8 cellular contexts compared by ENCODE assay signal in genomic region chr1:151399890-151400235, GRCh38. TPM values are rescaled to one million over a fixed set of nuclear protein-coding genes. Genes with fewer than 3 reads are reported as not detected.
DNase-seq lines count a peak whose midpoint lies in the region; ATAC-seq and TF ChIP-seq lines count a peak whose summit lies in the region.

No MANE protein-coding gene starts in this region.

- CTCF ChIA-PET in Calu3 (lab: Charles Lee), result interaction anchor here (0.5 to 2.6 kb wide), 7 partner anchors 15 to 140 kb away, joined by 3 to 24 read pairs (median 4); partner anchors contain the start of gene PI4KB
- CTCF ChIA-PET in activated CD8-positive, alpha-beta T cell treated with anti-CD3 and anti-CD28 coated beads for 36 hours (lab: Charles Lee), result interaction anchor here (1.0 to 1.7 kb wide), 3 partner anchors 25 to 300 kb away, joined by 3 to 6 read pairs (median 4); no protein-coding TSS in a partner anchor

- peaks cover 59% of the 10 kb centered on the region for H3K36me3 Mint-ChIP-seq in Calu3 (ENCODE audit: insufficient read depth, unreplicated experiment)
- peaks cover 37% of the 10 kb centered on the region for H3K36me3 Mint-ChIP-seq in activated CD8-positive, alpha-beta T cell treated with anti-CD3 and anti-CD28 coated beads for 36 hours (ENCODE audit: low read depth)

- H3K27ac Mint-ChIP-seq in Calu3 (ENCODE audit: unreplicated experiment), result peak overlapping the region; percentile 99
- H3K27ac Mint-ChIP-seq in activated CD8-positive, alpha-beta T cell treated with anti-CD3 and anti-CD28 coated beads for 36 hours, result peak overlapping the region; percentile 96

- peak overlapping the region; percentile 83 to 97 for H3K4me3 ChIP-seq in foreskin fibroblast (ENCODE audit: low read depth in 1 of 2, low read length in 2 of 2)

- no peaks in the 10 kb centered on the region for H3K27me3 Mint-ChIP-seq in Calu3 (ENCODE audit: unreplicated experiment)
- no peaks in the 10 kb centered on the region for H3K27me3 Mint-ChIP-seq in activated CD8-positive, alpha-beta T cell treated with anti-CD3 and anti-CD28 coated beads for 36 hours

- no TSS peak for BruUV-seq in Calu3 (replicated peaks; lab: Mats Ljungman, UMichigan)

- H3K9me3 Mint-ChIP-seq in Calu3 (ENCODE audit: low read depth, unreplicated experiment), result no peaks in the 10 kb centered on the region
- H3K9me3 Mint-ChIP-seq in activated CD8-positive, alpha-beta T cell treated with anti-CD3 and anti-CD28 coated beads for 36 hours, result no peaks in the 10 kb centered on the region

- no peak for TF ChIP-seq CTCF in Calu3 (IDR thresholded peaks at IDR 0.05; ENCODE audit: unreplicated experiment)
- TF ChIP-seq CTCF in activated CD8-positive, alpha-beta T cell treated with anti-CD3 and anti-CD28 coated beads for 36 hours (IDR thresholded peaks at IDR 0.05), result no peak
- TF ChIP-seq CTCF in foreskin fibroblast (IDR thresholded peaks at IDR 0.05; ENCODE audit: low read depth, low read length), result no peak
- TF ChIP-seq CTCF in omental fat pad (IDR thresholded peaks at IDR 0.05), result no peak
- no peak for TF ChIP-seq CTCF in GM13976 (IDR thresholded peaks at IDR 0.05; ENCODE audit: borderline replicate concordance, control extremely low read depth, extremely low read depth, insufficient read depth, missing control alignments)

- H3K4me1 Mint-ChIP-seq in Calu3 (ENCODE audit: low read depth, unreplicated experiment), result peaks cover 33% of the 10 kb centered on the region
- peaks cover 34% of the 10 kb centered on the region for H3K4me1 Mint-ChIP-seq in activated CD8-positive, alpha-beta T cell treated with anti-CD3 and anti-CD28 coated beads for 36 hours (ENCODE audit: low read depth)

- DNase-seq in Calu3, result no peak
- DNase-seq in activated CD8-positive, alpha-beta T cell treated with anti-CD3 and anti-CD28 coated beads for 36 hours, result peak; percentile 38
- DNase-seq in foreskin fibroblast, result peak; percentile 15 to 53
- no peak for DNase-seq in omental fat pad (ENCODE audit: low spot score)
- DNase-seq in Ammon's horn (ENCODE audit: low spot score), result no peak
- DNase-seq in GM13976 (ENCODE audit: low spot score), result no peak

- POLR2A ChIA-PET in activated CD8-positive, alpha-beta T cell treated with anti-CD3 and anti-CD28 coated beads for 36 hours (lab: Charles Lee), result interaction anchor here (0.6 to 2.3 kb wide), 14 partner anchors 8 to 192 kb away, joined by 3 to 11 read pairs (median 4); partner anchors contain the start of genes PI4KB and ZNF687

- ATAC-seq in HG03025 (IDR thresholded peaks at IDR 0.05; ENCODE audit: low FRiP score, unreplicated experiment), result peak; percentile 19
- peak; percentile 8 for ATAC-seq in activated CD8-positive, alpha-beta T cell treated with anti-CD3 and anti-CD28 coated beads for 36 hours
- ATAC-seq in omental fat pad (ENCODE audit: low FRiP score), result peak; percentile 48
- no peak for ATAC-seq in HG03039 (IDR thresholded peaks at IDR 0.05; ENCODE audit: unreplicated experiment)

- peak overlapping the region; percentile 99 for H3K4me3 Mint-ChIP-seq in Calu3 (ENCODE audit: low read depth, unreplicated experiment)
- peak overlapping the region; percentile 86 for H3K4me3 Mint-ChIP-seq in activated CD8-positive, alpha-beta T cell treated with anti-CD3 and anti-CD28 coated beads for 36 hours

- in situ Hi-C loops in GM13976 (cut with MboI; ENCODE audit: low sequenced_read_pairs, unreplicated experiment), result no loop called here

- intact Hi-C loops in Calu3 (cut with micrococcal nuclease; ENCODE audit: unreplicated experiment), result loop anchor here (2.0 to 5.0 kb wide), 3 partner anchors 27 to 99 kb away; partner anchors contain the start of gene SELENBP1
- intact Hi-C loops in activated CD8-positive, alpha-beta T cell treated with anti-CD3 and anti-CD28 coated beads for 36 hours (cut with micrococcal nuclease), result loop anchor here (10.0 kb wide), 1 partner anchor 115 kb away; the partner anchor contains the start of gene ZNF687

RNA-seq across cellular contexts. Expression of gene PSMB4, which starts 0.5 kb away (rescaled TPM):
- total RNA-seq in Calu3 (2022), result 355 and 411 TPM in 2 replicates
- 100 to 1,000 TPM; 350 to 353 TPM for total RNA-seq in activated CD8-positive, alpha-beta T cell treated with anti-CD3 and anti-CD28 coated beads for 36 hours
- 100 to 1,000 TPM; 218 to 238 (median 231) TPM for total RNA-seq in omental fat pad

RNA-seq across cellular contexts. Expression of gene SELENBP1, which starts 27.4 kb away (rescaled TPM):
- total RNA-seq in Calu3 (2022), result 7.8 and 9.8 TPM in 2 replicates
- total RNA-seq in activated CD8-positive, alpha-beta T cell treated with anti-CD3 and anti-CD28 coated beads for 36 hours, result not detected
- 100 to 1,000 TPM in 2 of 4 donors, 10 to 100 TPM in 2; 35.7 to 190 (median 128) TPM for total RNA-seq in omental fat pad

RNA-seq across cellular contexts. Expression of gene RFX5, which starts 52.8 kb away (rescaled TPM):
- total RNA-seq in Calu3 (2022) (82.4 and 88.1 TPM in 2 replicates), omental fat pad (10 to 100 TPM; 20.1 to 50.6 (median 24.4) TPM)
- total RNA-seq in activated CD8-positive, alpha-beta T cell treated with anti-CD3 and anti-CD28 coated beads for 36 hours, result 10 to 100 TPM; 55.6 to 55.7 TPM

RNA-seq across cellular contexts. Expression of gene POGZ, which starts 59.4 kb away (rescaled TPM):
- 118 and 128 TPM in 2 replicates for total RNA-seq in Calu3 (2022)
- 10 to 100 TPM; 69.0 to 70.6 TPM for total RNA-seq in activated CD8-positive, alpha-beta T cell treated with anti-CD3 and anti-CD28 coated beads for 36 hours
- total RNA-seq in omental fat pad, result 10 to 100 TPM; 32.9 to 60.8 (median 40.1) TPM

Comparison
In these comparisons a context has a peak if more than half of its experiments do, and no peak if none do; other contexts are left out.
1. DNase-seq: peak in activated CD8-positive, alpha-beta T cell treated with anti-CD3 and anti-CD28 coated beads for 36 hours (single experiment) and foreskin fibroblast (2 of 2); none in Calu3 (single experiment), omental fat pad (single experiment), Ammon's horn (single experiment) and GM13976 (single experiment).